Comparison of ENCODE assay signal across 24 cellular contexts in the genomic region with DNA sequence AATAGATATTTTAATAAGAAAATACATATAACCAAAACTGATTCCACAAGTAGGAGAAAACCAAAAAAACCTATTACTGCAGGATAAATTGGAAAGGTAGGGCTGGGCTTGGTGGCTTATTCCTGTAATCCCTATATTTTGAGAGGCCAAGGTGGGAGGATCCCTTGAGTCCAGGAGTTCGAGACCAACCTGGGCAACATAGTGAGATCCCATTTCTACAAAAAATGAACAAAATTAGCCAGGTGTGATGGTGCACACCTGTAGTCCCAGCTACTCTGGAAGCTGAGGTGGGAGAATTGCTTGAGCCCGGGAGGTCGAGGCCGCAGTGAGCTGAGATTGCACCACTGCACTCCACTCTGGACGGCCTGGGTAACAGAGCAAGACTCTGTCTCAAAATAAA.
DNase-seq lines count a peak whose midpoint lies in the region; ATAC-seq, FAIRE-seq and TF ChIP-seq lines count a peak whose summit lies in the region.
"Had no signal": no experiment of that assay in that cellular context is flagged by ENCODE, and none has a peak within 500 bp of the region (broad histone marks: within the 10 kb centered on the region; RNA-seq: fewer than 3 reads in every experiment).

No MANE protein-coding gene starts in this region.

- H3K9me3 Mint-ChIP-seq in WTC11 = peaks cover 16% of the 10 kb centered on the region

- H3K27ac Mint-ChIP-seq in WTC11 = no peak overlapping the region
- H3K27ac Mint-ChIP-seq: CD4-positive, CD25-positive, alpha-beta regulatory T cell had no signal

- ATAC-seq in WTC11 = no peak

- no peak for TF ChIP-seq CTCF in WTC11 (IDR thresholded peaks at IDR 0.05)
- no peak for TF ChIP-seq CTCF in kidney (IDR thresholded peaks at IDR 0.05; ENCODE audit: borderline replicate concordance, extremely low read depth, insufficient read depth)

- H3K9me3 ChIP-seq in kidney (ENCODE audit: control insufficient read depth in 1 of 2, low read length in 2 of 2) = no peaks in the 10 kb centered on the region

- POLR2A ChIA-PET in WTC11 (lab: Charles Lee) = interaction anchor here (0.6 kb wide), 1 partner anchor 266 kb away, joined by 3 read pairs; no protein-coding TSS in a partner anchor

- no peak overlapping the region for H3K4me3 Mint-ChIP-seq in WTC11
- H3K4me3 Mint-ChIP-seq: CD14-positive monocyte; CD4-positive, alpha-beta memory T cell; CD4-positive, CD25-positive, alpha-beta regulatory T cell had no signal

- peaks cover 13% of the 10 kb centered on the region for H3K36me3 Mint-ChIP-seq in WTC11
- H3K36me3 Mint-ChIP-seq: CD4-positive, alpha-beta memory T cell; CD4-positive, CD25-positive, alpha-beta regulatory T cell; CD8-positive, alpha-beta memory T cell had no signal

- intact Hi-C loops in kidney (cut with DNase I) (no loop called here), posterior vena cava (cut with DNase I) (no loop called here)

- H3K4me1 Mint-ChIP-seq in WTC11 = peaks cover 3% of the 10 kb centered on the region
- H3K4me1 Mint-ChIP-seq: CD4-positive, alpha-beta memory T cell; CD4-positive, CD25-positive, alpha-beta regulatory T cell; CD8-positive, alpha-beta memory T cell had no signal

- H3K27me3 Mint-ChIP-seq in WTC11 (ENCODE audit: low read depth) = peaks cover 5% of the 10 kb centered on the region
- H3K27me3 Mint-ChIP-seq: CD4-positive, alpha-beta memory T cell had no signal

- FAIRE-seq in kidney (lab: Jason Lieb, UNC) = no peak
- FAIRE-seq: GM12891, GM19239 had no signal

- DNase-seq in WTC11 (ENCODE audit: low spot score) (no peak), kidney (peak; percentile 10), posterior vena cava (ENCODE audit: low spot score) (peak; percentile 36), glomerular visceral epithelial cell (ENCODE audit: extremely low spot score) (no peak), DMS79 (lab: John Stamatoyannopoulos, UW) (no peak), RKO (ENCODE audit: low spot score) (no peak)
- DNase-seq in activated T-cell treated with anti-CD3 and anti-CD28 coated beads, Interleukin-2, amount 50 U/mL, for 1 hour = no peak
- DNase-seq: 8988T; ACHN; BE2C; C1 segment of cervical spinal cord; CD4-positive, alpha-beta memory T cell; CD4-positive, CD25-positive, alpha-beta regulatory T cell; CD8-positive, alpha-beta memory T cell; COR-L47; DMS 273 treated with DMSO at 0.1 percent for 48 hours; DMS153; DMS53; DMS79 treated with DMSO at 0.1 percent for 48 hours; GF-D8 had no signal

- H3K4me3 ChIP-seq in kidney (ENCODE audit: low read length in 2 of 2) = no peak overlapping the region
- H3K4me3 ChIP-seq: BLaER1 had no signal

- CTCF ChIA-PET in WTC11 (lab: Charles Lee) = no interaction called here

- H3K27ac ChIP-seq in kidney (ENCODE audit: low read depth in 2 of 2, low read length in 2 of 2) = no peak overlapping the region
- H3K27ac ChIP-seq: BLaER1 had no signal

- no peak overlapping the region for H3K9ac ChIP-seq in kidney (ENCODE audit: low read length in 2 of 2)
- H3K9ac ChIP-seq: BLaER1 had no signal

- peaks cover under 1 to 3% of the 10 kb centered on the region in 2 donors for H3K4me1 ChIP-seq in kidney (ENCODE audit: control insufficient read depth in 1 of 2, insufficient read depth in 1 of 2, low read depth in 1 of 2, low read length in 2 of 2)

- H3K36me3 ChIP-seq in kidney (ENCODE audit: control insufficient read depth in 1 of 2, insufficient read depth in 2 of 2, low read length in 2 of 2) = no peaks in the 10 kb centered on the region
- H3K36me3 ChIP-seq: BE2C, BLaER1 had no signal

TF ChIP-seq in WTC11, 78 proteins besides CTCF, POLR2A, EP300 and RAD21:
- TF ChIP-seq CBFB (CRISPR knock-in tag; IDR thresholded peaks at IDR 0.05; ENCODE audit: low read depth) (no peak), ZNF121 (CRISPR knock-in tag; IDR thresholded peaks at IDR 0.05) (peak; percentile 50; the same call in 1 of the 2 replicates), ATF1 (CRISPR knock-in tag; IDR thresholded peaks at IDR 0.05) (no peak)
- TF ChIP-seq, protein P1, sequence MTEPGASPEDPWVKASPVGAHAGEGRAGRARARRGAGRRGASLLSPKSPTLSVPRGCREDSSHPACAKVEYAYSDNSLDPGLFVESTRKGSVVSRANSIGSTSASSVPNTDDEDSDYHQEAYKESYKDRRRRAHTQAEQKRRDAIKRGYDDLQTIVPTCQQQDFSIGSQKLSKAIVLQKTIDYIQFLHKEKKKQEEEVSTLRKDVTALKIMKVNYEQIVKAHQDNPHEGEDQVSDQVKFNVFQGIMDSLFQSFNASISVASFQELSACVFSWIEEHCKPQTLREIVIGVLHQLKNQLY (CRISPR knock-in tag; IDR thresholded peaks at IDR 0.05) = no peak
- TF ChIP-seq, protein P2, sequence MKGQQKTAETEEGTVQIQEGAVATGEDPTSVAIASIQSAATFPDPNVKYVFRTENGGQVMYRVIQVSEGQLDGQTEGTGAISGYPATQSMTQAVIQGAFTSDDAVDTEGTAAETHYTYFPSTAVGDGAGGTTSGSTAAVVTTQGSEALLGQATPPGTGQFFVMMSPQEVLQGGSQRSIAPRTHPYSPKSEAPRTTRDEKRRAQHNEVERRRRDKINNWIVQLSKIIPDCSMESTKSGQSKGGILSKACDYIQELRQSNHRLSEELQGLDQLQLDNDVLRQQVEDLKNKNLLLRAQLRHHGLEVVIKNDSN (CRISPR knock-in tag; IDR thresholded peaks at IDR 0.05) = no peak
- TF ChIP-seq, protein P3, sequence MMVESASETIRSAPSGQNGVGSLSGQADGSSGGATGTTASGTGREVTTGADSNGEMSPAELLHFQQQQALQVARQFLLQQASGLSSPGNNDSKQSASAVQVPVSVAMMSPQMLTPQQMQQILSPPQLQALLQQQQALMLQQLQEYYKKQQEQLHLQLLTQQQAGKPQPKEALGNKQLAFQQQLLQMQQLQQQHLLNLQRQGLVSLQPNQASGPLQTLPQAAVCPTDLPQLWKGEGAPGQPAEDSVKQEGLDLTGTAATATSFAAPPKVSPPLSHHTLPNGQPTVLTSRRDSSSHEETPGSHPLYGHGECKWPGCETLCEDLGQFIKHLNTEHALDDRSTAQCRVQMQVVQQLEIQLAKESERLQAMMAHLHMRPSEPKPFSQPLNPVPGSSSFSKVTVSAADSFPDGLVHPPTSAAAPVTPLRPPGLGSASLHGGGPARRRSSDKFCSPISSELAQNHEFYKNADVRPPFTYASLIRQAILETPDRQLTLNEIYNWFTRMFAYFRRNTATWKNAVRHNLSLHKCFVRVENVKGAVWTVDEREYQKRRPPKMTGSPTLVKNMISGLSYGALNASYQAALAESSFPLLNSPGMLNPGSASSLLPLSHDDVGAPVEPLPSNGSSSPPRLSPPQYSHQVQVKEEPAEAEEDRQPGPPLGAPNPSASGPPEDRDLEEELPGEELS (CRISPR knock-in tag; IDR thresholded peaks at IDR 0.05) = no peak
- TF ChIP-seq, protein P4, sequence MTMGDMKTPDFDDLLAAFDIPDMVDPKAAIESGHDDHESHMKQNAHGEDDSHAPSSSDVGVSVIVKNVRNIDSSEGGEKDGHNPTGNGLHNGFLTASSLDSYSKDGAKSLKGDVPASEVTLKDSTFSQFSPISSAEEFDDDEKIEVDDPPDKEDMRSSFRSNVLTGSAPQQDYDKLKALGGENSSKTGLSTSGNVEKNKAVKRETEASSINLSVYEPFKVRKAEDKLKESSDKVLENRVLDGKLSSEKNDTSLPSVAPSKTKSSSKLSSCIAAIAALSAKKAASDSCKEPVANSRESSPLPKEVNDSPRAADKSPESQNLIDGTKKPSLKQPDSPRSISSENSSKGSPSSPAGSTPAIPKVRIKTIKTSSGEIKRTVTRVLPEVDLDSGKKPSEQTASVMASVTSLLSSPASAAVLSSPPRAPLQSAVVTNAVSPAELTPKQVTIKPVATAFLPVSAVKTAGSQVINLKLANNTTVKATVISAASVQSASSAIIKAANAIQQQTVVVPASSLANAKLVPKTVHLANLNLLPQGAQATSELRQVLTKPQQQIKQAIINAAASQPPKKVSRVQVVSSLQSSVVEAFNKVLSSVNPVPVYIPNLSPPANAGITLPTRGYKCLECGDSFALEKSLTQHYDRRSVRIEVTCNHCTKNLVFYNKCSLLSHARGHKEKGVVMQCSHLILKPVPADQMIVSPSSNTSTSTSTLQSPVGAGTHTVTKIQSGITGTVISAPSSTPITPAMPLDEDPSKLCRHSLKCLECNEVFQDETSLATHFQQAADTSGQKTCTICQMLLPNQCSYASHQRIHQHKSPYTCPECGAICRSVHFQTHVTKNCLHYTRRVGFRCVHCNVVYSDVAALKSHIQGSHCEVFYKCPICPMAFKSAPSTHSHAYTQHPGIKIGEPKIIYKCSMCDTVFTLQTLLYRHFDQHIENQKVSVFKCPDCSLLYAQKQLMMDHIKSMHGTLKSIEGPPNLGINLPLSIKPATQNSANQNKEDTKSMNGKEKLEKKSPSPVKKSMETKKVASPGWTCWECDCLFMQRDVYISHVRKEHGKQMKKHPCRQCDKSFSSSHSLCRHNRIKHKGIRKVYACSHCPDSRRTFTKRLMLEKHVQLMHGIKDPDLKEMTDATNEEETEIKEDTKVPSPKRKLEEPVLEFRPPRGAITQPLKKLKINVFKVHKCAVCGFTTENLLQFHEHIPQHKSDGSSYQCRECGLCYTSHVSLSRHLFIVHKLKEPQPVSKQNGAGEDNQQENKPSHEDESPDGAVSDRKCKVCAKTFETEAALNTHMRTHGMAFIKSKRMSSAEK (CRISPR knock-in tag; IDR thresholded peaks at IDR 0.05; ENCODE audit: borderline replicate concordance) = no peak

Comparison
In these comparisons a context has a peak if more than half of its experiments do, and no peak if none do; other contexts are left out.
1. DNase-seq: peak in kidney (single experiment) and posterior vena cava (single experiment); none in WTC11 (single experiment), glomerular visceral epithelial cell (single experiment), DMS79 (single experiment), RKO (single experiment) and activated T-cell treated with anti-CD3 and anti-CD28 coated beads, Interleukin-2, amount 50 U/mL, for 1 hour (single experiment).